3 cellular contexts compared by ENCODE assay signal in the genomic region with DNA sequence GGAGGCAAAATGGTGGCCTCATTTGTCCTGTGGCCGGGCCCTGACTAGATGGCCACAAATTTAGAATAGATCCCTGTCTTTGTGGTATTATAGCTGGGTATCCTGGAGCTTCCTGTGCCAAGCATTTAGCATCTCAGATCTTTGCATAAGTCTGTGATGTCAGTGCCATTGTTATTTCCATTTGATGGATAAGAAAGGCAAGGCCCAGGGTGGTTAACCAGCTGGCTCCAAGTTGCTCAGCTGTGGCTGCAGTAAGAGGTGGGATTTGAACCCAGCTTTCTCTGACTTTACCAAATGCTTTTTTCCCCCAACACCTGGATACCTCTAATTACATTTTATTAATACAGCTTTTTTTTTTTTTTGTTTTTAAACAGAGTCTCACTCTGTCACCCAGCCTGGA.
TF ChIP-seq lines count a peak whose summit lies in the region.

No MANE protein-coding gene starts in this region.

TF ChIP-seq in SK-N-SH, 30 proteins besides CTCF, POLR2A, EP300 and RAD21:
- no peak for TF ChIP-seq GATA2 (CRISPR knock-in tag; IDR thresholded peaks at IDR 0.05)
- no peak for TF ChIP-seq JUND (IDR thresholded peaks at IDR 0.05)
- TF ChIP-seq YY1 (IDR thresholded peaks at IDR 0.05; ENCODE audit: low read depth) = no peak
- no peak for TF ChIP-seq USF1 (IDR thresholded peaks at IDR 0.05; ENCODE audit: borderline replicate concordance, low read depth)
TF ChIP-seq in SK-N-SH: peak in this region for 0.

TF ChIP-seq in SK-N-SH treated with all-trans-retinoic acid at 6 μM for 48 hours, 23 proteins besides CTCF, POLR2A, EP300 and RAD21:
- TF ChIP-seq ISL1 (CRISPR knock-in tag; IDR thresholded peaks at IDR 0.05) = no peak
- TF ChIP-seq CSRNP3 (CRISPR knock-in tag; IDR thresholded peaks at IDR 0.05) = no peak
- TF ChIP-seq ZFP3 (CRISPR knock-in tag; IDR thresholded peaks at IDR 0.05) = no peak
- no peak for TF ChIP-seq ZNF8 (CRISPR knock-in tag; IDR thresholded peaks at IDR 0.05)
- TF ChIP-seq CSDC2 (CRISPR knock-in tag; IDR thresholded peaks at IDR 0.05) = no peak
- no peak for TF ChIP-seq ZNF565 (CRISPR knock-in tag; conservative IDR thresholded peaks at IDR 0.05; ENCODE audit: low read depth)
- no peak for TF ChIP-seq GLIS3 (CRISPR knock-in tag; IDR thresholded peaks at IDR 0.05)
- no peak for TF ChIP-seq ARNTL (CRISPR knock-in tag; IDR thresholded peaks at IDR 0.05; ENCODE audit: borderline replicate concordance, low read depth)
- no peak for TF ChIP-seq BACH2 (CRISPR knock-in tag; IDR thresholded peaks at IDR 0.05; ENCODE audit: borderline replicate concordance)
- TF ChIP-seq, protein P1, sequence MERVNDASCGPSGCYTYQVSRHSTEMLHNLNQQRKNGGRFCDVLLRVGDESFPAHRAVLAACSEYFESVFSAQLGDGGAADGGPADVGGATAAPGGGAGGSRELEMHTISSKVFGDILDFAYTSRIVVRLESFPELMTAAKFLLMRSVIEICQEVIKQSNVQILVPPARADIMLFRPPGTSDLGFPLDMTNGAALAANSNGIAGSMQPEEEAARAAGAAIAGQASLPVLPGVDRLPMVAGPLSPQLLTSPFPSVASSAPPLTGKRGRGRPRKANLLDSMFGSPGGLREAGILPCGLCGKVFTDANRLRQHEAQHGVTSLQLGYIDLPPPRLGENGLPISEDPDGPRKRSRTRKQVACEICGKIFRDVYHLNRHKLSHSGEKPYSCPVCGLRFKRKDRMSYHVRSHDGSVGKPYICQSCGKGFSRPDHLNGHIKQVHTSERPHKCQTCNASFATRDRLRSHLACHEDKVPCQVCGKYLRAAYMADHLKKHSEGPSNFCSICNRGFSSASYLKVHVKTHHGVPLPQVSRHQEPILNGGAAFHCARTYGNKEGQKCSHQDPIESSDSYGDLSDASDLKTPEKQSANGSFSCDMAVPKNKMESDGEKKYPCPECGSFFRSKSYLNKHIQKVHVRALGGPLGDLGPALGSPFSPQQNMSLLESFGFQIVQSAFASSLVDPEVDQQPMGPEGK (CRISPR knock-in tag; IDR thresholded peaks at IDR 0.05; ENCODE audit: borderline replicate concordance) = no peak

TF ChIP-seq in GM12878, 131 proteins besides CTCF, POLR2A, EP300 and RAD21:
- TF ChIP-seq SMAD5 (IDR thresholded peaks at IDR 0.05; ENCODE audit: low read depth) = no peak
